Comparison of ENCODE assay signal across 8 cellular contexts in the genomic region with DNA sequence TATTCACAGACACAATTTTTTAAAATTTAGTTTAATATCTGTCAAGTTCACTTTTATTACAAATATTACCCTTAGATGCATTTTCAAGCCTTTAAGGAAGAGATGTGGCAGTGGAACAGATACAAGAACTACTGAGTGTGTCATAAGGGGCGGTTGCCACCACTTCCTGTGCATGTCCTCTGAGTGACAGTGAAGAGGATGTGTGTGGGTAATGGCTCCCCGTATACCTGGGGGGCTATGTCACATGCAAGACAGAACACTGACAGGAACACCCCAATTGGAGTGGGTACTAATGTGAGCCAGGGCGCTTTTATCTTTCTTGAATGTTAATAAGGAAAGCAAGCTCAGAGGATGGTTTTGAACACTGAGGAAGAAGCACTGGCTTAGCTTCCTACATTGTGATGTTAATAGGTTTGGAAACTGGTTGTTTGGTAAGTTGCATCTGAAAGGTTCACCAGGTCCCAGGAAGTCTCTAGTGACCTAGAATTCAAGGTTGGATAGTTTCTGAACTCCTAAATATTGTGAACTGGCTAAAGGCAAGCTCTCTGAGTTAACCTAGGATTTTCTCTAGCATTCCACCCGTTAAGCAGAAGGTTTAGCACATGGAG.
DNase-seq lines count a peak whose midpoint lies in the region; ATAC-seq lines count a peak whose summit lies in the region.

No MANE protein-coding gene starts in this region.

- intact Hi-C loops in left ventricle myocardium superior (cut with micrococcal nuclease) = no loop called here

- peaks cover 2 to 20% (median 10%) of the 10 kb centered on the region in 3 donors for H3K36me3 Mint-ChIP-seq in immature natural killer cell

- H3K4me3 Mint-ChIP-seq in immature natural killer cell = peak overlapping the region; percentile 77 to 90 (median 83)

- peaks cover 45 to 70% of the 10 kb centered on the region in 2 donors for H3K4me1 Mint-ChIP-seq in immature natural killer cell

- H3K9me3 Mint-ChIP-seq in immature natural killer cell = no peaks in the 10 kb centered on the region

- peak; percentile 74 to 81 (median 79) for DNase-seq in immature natural killer cell
- no peak for DNase-seq in hepatic stellate cell (ENCODE audit: low spot score)
- no peak for DNase-seq in GM03348 (ENCODE audit: low spot score)
- no peak for DNase-seq in left ventricle myocardium superior
- DNase-seq in HT-29 (ENCODE audit: low spot score) = no peak

- peak overlapping the region; percentile 86 to 100 (median 98) for H3K27ac Mint-ChIP-seq in immature natural killer cell

- ATAC-seq in GM19351 (IDR thresholded peaks at IDR 0.05; ENCODE audit: unreplicated experiment) (peak; percentile 82), HG03159 (IDR thresholded peaks at IDR 0.05; ENCODE audit: unreplicated experiment) (peak; percentile 82), left ventricle myocardium superior (no peak)
- ATAC-seq in activated CD4-positive, CD25-positive, alpha-beta regulatory T cell treated with anti-CD3 and anti-CD28 coated beads, Interleukin-2, amount 50 U/mL, for 24 hours = peak; percentile 94 to 95

- H3K27me3 Mint-ChIP-seq in immature natural killer cell (ENCODE audit: low read depth in 3 of 3) = peaks cover 2 to 7% (median 7%) of the 10 kb centered on the region in 3 donors

Comparison
In these comparisons a context has a peak if more than half of its experiments do, and no peak if none do; other contexts are left out.
1. DNase-seq: peak in immature natural killer cell (3 of 3); none in hepatic stellate cell (single experiment), GM03348 (single experiment), left ventricle myocardium superior (single experiment) and HT-29 (single experiment).